1 cellular context compared by ENCODE assay signal in the genomic region with DNA sequence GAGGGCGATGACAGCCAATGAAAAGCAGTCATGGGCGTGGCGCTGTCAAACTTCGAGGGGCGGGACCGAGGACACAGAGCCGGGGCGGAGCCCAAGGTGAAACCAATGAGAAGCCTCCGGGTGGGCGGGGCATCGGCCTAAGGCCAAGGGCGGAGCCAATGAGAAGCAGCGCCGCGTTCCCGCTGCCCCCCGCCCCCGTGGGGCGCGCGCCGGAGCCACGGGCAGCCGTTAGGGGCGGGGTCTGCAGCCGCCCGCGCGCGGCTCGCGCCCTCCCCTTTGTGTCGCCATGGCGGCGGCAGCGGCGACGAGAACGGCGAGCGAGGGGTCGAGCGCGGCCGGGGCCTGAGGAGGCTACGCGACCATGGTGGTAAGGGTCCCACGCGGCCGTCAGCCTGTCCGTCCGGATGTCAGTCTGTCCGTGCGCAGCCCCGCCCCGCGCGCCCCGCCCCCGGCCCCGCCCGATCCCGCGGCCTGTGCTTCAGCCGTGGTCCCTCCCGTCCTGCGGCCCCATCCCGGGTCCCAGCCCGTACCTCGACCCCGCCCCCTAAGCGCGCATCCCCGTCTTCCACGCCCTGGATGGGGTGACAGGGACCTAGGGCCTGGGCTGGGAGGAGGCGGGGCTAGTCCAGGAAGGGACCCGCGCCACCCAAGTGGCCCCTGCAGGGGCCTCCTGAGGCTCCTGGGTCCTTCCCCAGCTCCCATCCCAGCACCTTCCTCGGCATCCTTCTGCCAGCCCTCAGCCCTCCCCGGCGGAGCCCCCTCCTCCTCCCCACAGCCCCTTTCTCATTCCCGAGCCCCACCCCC.
TF ChIP-seq lines count a peak whose summit lies in the region.

A gene with protein sequence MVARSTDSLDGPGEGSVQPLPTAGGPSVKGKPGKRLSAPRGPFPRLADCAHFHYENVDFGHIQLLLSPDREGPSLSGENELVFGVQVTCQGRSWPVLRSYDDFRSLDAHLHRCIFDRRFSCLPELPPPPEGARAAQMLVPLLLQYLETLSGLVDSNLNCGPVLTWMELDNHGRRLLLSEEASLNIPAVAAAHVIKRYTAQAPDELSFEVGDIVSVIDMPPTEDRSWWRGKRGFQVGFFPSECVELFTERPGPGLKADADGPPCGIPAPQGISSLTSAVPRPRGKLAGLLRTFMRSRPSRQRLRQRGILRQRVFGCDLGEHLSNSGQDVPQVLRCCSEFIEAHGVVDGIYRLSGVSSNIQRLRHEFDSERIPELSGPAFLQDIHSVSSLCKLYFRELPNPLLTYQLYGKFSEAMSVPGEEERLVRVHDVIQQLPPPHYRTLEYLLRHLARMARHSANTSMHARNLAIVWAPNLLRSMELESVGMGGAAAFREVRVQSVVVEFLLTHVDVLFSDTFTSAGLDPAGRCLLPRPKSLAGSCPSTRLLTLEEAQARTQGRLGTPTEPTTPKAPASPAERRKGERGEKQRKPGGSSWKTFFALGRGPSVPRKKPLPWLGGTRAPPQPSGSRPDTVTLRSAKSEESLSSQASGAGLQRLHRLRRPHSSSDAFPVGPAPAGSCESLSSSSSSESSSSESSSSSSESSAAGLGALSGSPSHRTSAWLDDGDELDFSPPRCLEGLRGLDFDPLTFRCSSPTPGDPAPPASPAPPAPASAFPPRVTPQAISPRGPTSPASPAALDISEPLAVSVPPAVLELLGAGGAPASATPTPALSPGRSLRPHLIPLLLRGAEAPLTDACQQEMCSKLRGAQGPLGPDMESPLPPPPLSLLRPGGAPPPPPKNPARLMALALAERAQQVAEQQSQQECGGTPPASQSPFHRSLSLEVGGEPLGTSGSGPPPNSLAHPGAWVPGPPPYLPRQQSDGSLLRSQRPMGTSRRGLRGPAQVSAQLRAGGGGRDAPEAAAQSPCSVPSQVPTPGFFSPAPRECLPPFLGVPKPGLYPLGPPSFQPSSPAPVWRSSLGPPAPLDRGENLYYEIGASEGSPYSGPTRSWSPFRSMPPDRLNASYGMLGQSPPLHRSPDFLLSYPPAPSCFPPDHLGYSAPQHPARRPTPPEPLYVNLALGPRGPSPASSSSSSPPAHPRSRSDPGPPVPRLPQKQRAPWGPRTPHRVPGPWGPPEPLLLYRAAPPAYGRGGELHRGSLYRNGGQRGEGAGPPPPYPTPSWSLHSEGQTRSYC (plus strand): TSS at position 267 of the 804 bp plus-strand sequence. CDS start 95 bp downstream, at position 362.

TF ChIP-seq in K562, 482 proteins besides CTCF, POLR2A, EP300 and RAD21 (continued from another document and continues in another):
- TF ChIP-seq TCF15 (CRISPR knock-in tag; IDR thresholded peaks at IDR 0.05), result no peak
- TF ChIP-seq CTBP1 (IDR thresholded peaks at IDR 0.05; ENCODE audit: borderline replicate concordance), result peak; percentile 91
- TF ChIP-seq ZBTB9 (CRISPR knock-in tag; IDR thresholded peaks at IDR 0.05), result no peak
- TF ChIP-seq AFF1 (IDR thresholded peaks at IDR 0.05; ENCODE audit: low read depth in 1 of 2, partially characterized antibody in 2 of 2), result no peak
- no peak for TF ChIP-seq CBX1 (IDR thresholded peaks at IDR 0.05; ENCODE audit: low read depth)
- no peak for TF ChIP-seq NFXL1 (CRISPR knock-in tag; IDR thresholded peaks at IDR 0.05)
- no peak for TF ChIP-seq ZNF232 (CRISPR knock-in tag; IDR thresholded peaks at IDR 0.05)
- TF ChIP-seq CUX1 (CRISPR knock-in tag; IDR thresholded peaks at IDR 0.05), result no peak
- no peak for TF ChIP-seq ZBTB17 (CRISPR knock-in tag; IDR thresholded peaks at IDR 0.05)
- TF ChIP-seq ZNF318 (IDR thresholded peaks at IDR 0.05; ENCODE audit: borderline replicate concordance in 1 of 2, low read depth in 1 of 2), result no peak
- TF ChIP-seq MAX (CRISPR knock-in tag; IDR thresholded peaks at IDR 0.05), result peak; percentile 68
- no peak for TF ChIP-seq KLF6 (CRISPR knock-in tag; IDR thresholded peaks at IDR 0.05; ENCODE audit: borderline replicate concordance)
- TF ChIP-seq MLX (CRISPR knock-in tag; conservative IDR thresholded peaks at IDR 0.05), result no peak
- TF ChIP-seq RBBP5 (IDR thresholded peaks at IDR 0.05; ENCODE audit: borderline replicate concordance, insufficient read depth, low read length, poor library complexity, severe bottlenecking), result peak; percentile 31
- TF ChIP-seq MEF2A (IDR thresholded peaks at IDR 0.05; ENCODE audit: control insufficient read depth, low read depth, low read length), result no peak
- TF ChIP-seq CREM (IDR thresholded peaks at IDR 0.05; ENCODE audit: low read depth), result peak; percentile 58; the same call in 1 of the 2 replicates
- TF ChIP-seq RBM39 (optimal IDR thresholded peaks at IDR 0.05; ENCODE audit: low read depth, low read length), result no peak
- TF ChIP-seq HNRNPUL1 (IDR thresholded peaks at IDR 0.05; ENCODE audit: low read length), result no peak
- TF ChIP-seq SRSF1 (IDR thresholded peaks at IDR 0.05; ENCODE audit: low read depth, low read length), result no peak
- TF ChIP-seq NRF1 (conservative IDR thresholded peaks at IDR 0.05 in 1 of 2, IDR thresholded peaks at IDR 0.05 in 1 of 2), result peak; percentile 76 to 78
- TF ChIP-seq EP400 (IDR thresholded peaks at IDR 0.05), result no peak
- TF ChIP-seq MCM7 (IDR thresholded peaks at IDR 0.05), result no peak
